ENCODE assay signal across 1 cellular context in the genomic region with DNA sequence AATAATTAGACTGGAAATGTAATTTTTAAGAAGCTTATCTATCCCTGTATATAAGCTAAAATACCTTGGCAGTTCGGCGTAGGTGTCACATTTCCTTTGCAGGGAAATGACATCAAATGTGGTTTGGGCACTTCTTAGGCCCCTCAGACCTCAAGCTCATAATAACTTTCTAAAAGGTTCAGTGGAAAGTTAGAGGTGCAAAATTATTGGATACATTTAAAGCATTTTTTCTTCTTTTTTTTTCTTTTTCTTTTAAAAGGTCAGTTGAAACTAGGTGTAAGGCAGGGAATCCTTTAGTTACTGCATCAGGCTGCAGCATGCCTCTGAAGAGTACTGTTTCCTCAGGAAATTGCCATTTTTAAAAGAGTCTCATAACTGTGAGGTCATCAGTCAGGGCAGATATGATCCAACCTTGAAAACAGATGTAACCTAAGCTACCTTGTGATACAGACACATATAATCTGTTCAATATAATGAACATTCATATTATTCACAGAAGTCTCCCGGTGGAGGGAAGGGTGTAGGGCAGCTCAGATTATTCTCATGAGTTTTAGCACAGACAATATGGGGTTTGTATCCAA.
TF ChIP-seq lines count a peak whose summit lies in the region.

No MANE protein-coding gene starts in this region.

TF ChIP-seq in HEK293, 187 proteins besides CTCF, POLR2A, EP300 and RAD21 (continued from another document):
- TF ChIP-seq, protein P1, sequence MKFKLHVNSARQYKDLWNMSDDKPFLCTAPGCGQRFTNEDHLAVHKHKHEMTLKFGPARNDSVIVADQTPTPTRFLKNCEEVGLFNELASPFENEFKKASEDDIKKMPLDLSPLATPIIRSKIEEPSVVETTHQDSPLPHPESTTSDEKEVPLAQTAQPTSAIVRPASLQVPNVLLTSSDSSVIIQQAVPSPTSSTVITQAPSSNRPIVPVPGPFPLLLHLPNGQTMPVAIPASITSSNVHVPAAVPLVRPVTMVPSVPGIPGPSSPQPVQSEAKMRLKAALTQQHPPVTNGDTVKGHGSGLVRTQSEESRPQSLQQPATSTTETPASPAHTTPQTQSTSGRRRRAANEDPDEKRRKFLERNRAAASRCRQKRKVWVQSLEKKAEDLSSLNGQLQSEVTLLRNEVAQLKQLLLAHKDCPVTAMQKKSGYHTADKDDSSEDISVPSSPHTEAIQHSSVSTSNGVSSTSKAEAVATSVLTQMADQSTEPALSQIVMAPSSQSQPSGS (tag by site-specific recombination; IDR thresholded peaks at IDR 0.05; ENCODE audit: low read depth): 0 out of 2 replicates have a peak, but pooled peaks have one; percentile 5
- TF ChIP-seq ZNF629 (tag by site-specific recombination; IDR thresholded peaks at IDR 0.05) (peak; percentile 62), TRIM28 (IDR thresholded peaks at IDR 0.05; ENCODE audit: borderline replicate concordance, low read length) (no peak)
